ENCODE assay signal across 16 cellular contexts in the genomic region with DNA sequence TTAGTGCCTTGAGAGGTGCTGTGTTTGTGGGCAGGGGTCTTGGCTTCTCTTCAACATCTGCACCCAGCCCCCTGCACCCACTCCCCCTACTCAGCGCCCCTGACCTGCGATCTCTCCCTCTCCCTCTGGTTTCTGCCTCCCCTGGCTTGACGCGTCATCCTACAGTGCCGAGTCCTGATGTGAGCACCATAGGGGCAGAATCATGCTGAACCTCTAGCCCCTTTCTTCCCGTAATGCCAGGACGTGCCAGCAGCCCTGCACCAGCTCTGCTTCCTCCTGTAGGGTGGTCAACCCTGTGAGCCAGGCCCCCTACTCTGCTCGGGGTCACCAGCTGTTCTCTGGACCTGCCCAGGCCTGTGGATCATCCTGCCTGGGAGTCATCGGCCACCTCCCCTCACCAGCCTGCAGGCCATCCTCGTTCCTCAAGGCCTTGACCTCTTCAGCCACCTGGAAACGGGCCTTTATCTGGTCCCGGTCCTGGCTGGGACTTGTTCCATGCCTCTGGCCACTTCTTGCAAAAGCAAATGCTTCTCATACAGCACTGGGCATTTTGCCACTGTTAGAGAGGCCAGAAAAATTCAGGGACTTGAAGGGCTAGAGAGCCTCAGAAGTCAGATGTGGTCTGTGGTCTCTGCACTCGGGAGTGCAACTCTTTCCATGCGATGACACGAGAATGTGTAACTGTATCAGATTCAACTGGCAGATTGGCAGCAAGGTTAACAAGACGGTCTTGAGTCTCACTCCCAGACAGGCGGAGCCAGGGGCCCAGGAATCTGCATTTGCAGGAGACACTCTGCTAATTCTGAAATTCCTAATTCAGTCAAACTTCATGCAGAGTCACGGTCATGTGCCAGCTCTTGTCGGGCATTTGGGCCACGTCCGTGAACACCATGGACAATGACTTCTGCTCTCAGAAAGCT. TPM values are rescaled to one million over a fixed set of nuclear protein-coding genes. Genes with fewer than 3 reads are reported as not detected.
DNase-seq lines count a peak whose midpoint lies in the region; ATAC-seq, FAIRE-seq and TF ChIP-seq lines count a peak whose summit lies in the region.
"Had no signal": no experiment of that assay in that cellular context is flagged by ENCODE, and none has a peak within 500 bp of the region (broad histone marks: within the 10 kb centered on the region; RNA-seq: fewer than 3 reads in every experiment).

No MANE protein-coding gene starts in this region.

- in situ Hi-C loops in GM13976 (cut with MboI; ENCODE audit: low sequenced_read_pairs, unreplicated experiment), result no loop called here

- no peak overlapping the region for H3K18ac ChIP-seq in mesendoderm (ENCODE audit: low read length)

- no peaks in the 10 kb centered on the region for H3K9me3 ChIP-seq in astrocyte (ENCODE audit: insufficient read depth, low read depth, low read length)
- no peaks in the 10 kb centered on the region for H3K9me3 ChIP-seq in psoas muscle
- H3K9me3 ChIP-seq: BLaER1, body of pancreas had no signal

- no peaks in the 10 kb centered on the region for H3K36me3 ChIP-seq in astrocyte (ENCODE audit: insufficient read depth, low read length)
- H3K36me3 ChIP-seq in psoas muscle (ENCODE audit: insufficient read depth in 1 of 2, low read depth in 1 of 2), result no peaks in the 10 kb centered on the region
- no peaks in the 10 kb centered on the region for H3K36me3 ChIP-seq in mesendoderm (ENCODE audit: control insufficient read depth, insufficient read depth, low read length)
- H3K36me3 ChIP-seq: BLaER1 had no signal

- H3K23ac ChIP-seq in mesendoderm (ENCODE audit: low read length), result no peak overlapping the region

- H3K4me3 ChIP-seq in astrocyte (ENCODE audit: insufficient read depth, low read depth, low read length), result no peak overlapping the region
- no peak overlapping the region for H3K4me3 ChIP-seq in psoas muscle
- H3K4me3 ChIP-seq in mesendoderm (ENCODE audit: low read length), result no peak overlapping the region
- H3K4me3 ChIP-seq: BLaER1, body of pancreas had no signal

- no peak overlapping the region for H4K5ac ChIP-seq in mesendoderm (ENCODE audit: low read length)

- WGBS in psoas muscle, 3 donors, result 45 to 58% (median 53%) methylated on average over 21 of the region's 21 CpGs
- no CpG with 5 or more reads among the region's 21 CpGs for WGBS in mesendoderm (ENCODE audit: extremely low coverage, insufficient coverage, low lambda C conversion rate)

- ATAC-seq in left cardiac atrium (peak; percentile 41 to 69), psoas muscle (peak; percentile 48 to 69 (median 61))
- ATAC-seq: activated T-cell treated with anti-CD3 and anti-CD28 coated beads, Interleukin-2, amount 50 U/mL, for 72 hours; body of pancreas had no signal

- H3K9me3 Mint-ChIP-seq in astrocyte (ENCODE audit: unreplicated experiment), result peaks cover under 1% of the 10 kb centered on the region
- H3K9me3 Mint-ChIP-seq: activated T-cell treated with anti-CD3 and anti-CD28 coated beads, Interleukin-2, amount 50 U/mL, for 72 hours had no signal

- H3K79me2 ChIP-seq in astrocyte (ENCODE audit: insufficient read depth, low read length) (no peaks in the 10 kb centered on the region), mesendoderm (ENCODE audit: control insufficient read depth, insufficient read depth, low read length) (no peaks in the 10 kb centered on the region)

- H4K20me1 ChIP-seq in astrocyte (ENCODE audit: insufficient read depth, low read length), result no peaks in the 10 kb centered on the region
- H4K20me1 ChIP-seq: BLaER1 had no signal

- no peaks in the 10 kb centered on the region for H3K36me3 Mint-ChIP-seq in astrocyte (ENCODE audit: low read depth, unreplicated experiment)

- H3K27ac Mint-ChIP-seq in astrocyte (ENCODE audit: unreplicated experiment), result no peak overlapping the region
- H3K27ac Mint-ChIP-seq: activated T-cell treated with anti-CD3 and anti-CD28 coated beads, Interleukin-2, amount 50 U/mL, for 72 hours had no signal

- H3K27me3 ChIP-seq in astrocyte (ENCODE audit: insufficient read depth, low read length) (peaks cover 5% of the 10 kb centered on the region), psoas muscle (ENCODE audit: insufficient read depth in 3 of 3, low read length in 2 of 3) (no peaks in the 10 kb centered on the region), mesendoderm (ENCODE audit: insufficient read depth, low read length, poor library complexity) (no peaks in the 10 kb centered on the region)
- H3K27me3 ChIP-seq: BLaER1, body of pancreas had no signal

- H2AFZ ChIP-seq in astrocyte (ENCODE audit: low read depth, low read length), result no peak overlapping the region

- no peak overlapping the region for H2AK5ac ChIP-seq in mesendoderm (ENCODE audit: low read length)

- no peak overlapping the region for H3K4ac ChIP-seq in mesendoderm (ENCODE audit: low read depth, low read length)

- H2BK15ac ChIP-seq in mesendoderm (replicated peaks; ENCODE audit: low read depth), result no peak overlapping the region

- H3K4me1 ChIP-seq in astrocyte (ENCODE audit: insufficient read depth, low read length) (no peaks in the 10 kb centered on the region), psoas muscle (peaks cover 47% of the 10 kb centered on the region), mesendoderm (ENCODE audit: control insufficient read depth, low read depth, low read length) (no peaks in the 10 kb centered on the region)
- H3K4me1 ChIP-seq: body of pancreas had no signal

- H3K79me1 ChIP-seq in mesendoderm (ENCODE audit: low read length), result no peaks in the 10 kb centered on the region

- no peak overlapping the region for H4K8ac ChIP-seq in mesendoderm (ENCODE audit: low read depth, low read length)

- H3K27ac ChIP-seq in astrocyte (ENCODE audit: low read depth, low read length) (no peak overlapping the region), psoas muscle (peak overlapping the region; percentile 69), mesendoderm (ENCODE audit: low read depth, low read length) (no peak overlapping the region)
- H3K27ac ChIP-seq: BLaER1, body of pancreas, epithelial cell of prostate had no signal

- no peak overlapping the region for H2BK120ac ChIP-seq in mesendoderm (ENCODE audit: low read depth, low read length)

- no peak overlapping the region for H3K4me3 Mint-ChIP-seq in astrocyte (ENCODE audit: unreplicated experiment)
- H3K4me3 Mint-ChIP-seq: activated T-cell treated with anti-CD3 and anti-CD28 coated beads, Interleukin-2, amount 50 U/mL, for 72 hours had no signal

- H3K4me1 Mint-ChIP-seq in astrocyte (ENCODE audit: low read depth, unreplicated experiment), result peaks cover 8% of the 10 kb centered on the region

- intact Hi-C loops in left cardiac atrium (cut with DNase I) (no loop called here), psoas muscle (cut with DNase I) (loop anchor here (5.0 kb wide), 1 partner anchor 112 kb away; no protein-coding TSS in a partner anchor)

- no peak overlapping the region for H3K56ac ChIP-seq in mesendoderm (ENCODE audit: low read length)

- H3K4me2 ChIP-seq in astrocyte (ENCODE audit: low read length) (no peak overlapping the region), mesendoderm (ENCODE audit: low read length) (no peak overlapping the region)
- H3K4me2 ChIP-seq: BLaER1 had no signal

- TF ChIP-seq CTCF in astrocyte (IDR thresholded peaks at IDR 0.05; ENCODE audit: insufficient read depth, low read depth, low read length) (no peak), psoas muscle (IDR thresholded peaks at IDR 0.05) (no peak), GM13976 (IDR thresholded peaks at IDR 0.05; ENCODE audit: borderline replicate concordance, control extremely low read depth, extremely low read depth, insufficient read depth, missing control alignments) (no peak), D721Med (IDR thresholded peaks at IDR 0.05; ENCODE audit: insufficient read depth, missing control alignments) (no peak)

- H3K27me3 Mint-ChIP-seq in astrocyte (ENCODE audit: low read depth, unreplicated experiment), result peaks cover 51% of the 10 kb centered on the region

- H2BK5ac ChIP-seq in mesendoderm (ENCODE audit: low read length), result no peak overlapping the region

- DNase-seq in Ammon's horn (ENCODE audit: low spot score) (peak; percentile 35), astrocyte (ENCODE audit: low read depth) (peak; percentile 57), left cardiac atrium (no peak), psoas muscle (peak in 1 of 2 donors; percentile 76), GM13976 (ENCODE audit: low spot score) (no peak), D721Med (ENCODE audit: insufficient read length, low spot score) (no peak), ecto neural progenitor cell (ENCODE audit: low spot score) (no peak), mesendoderm (no peak)
- DNase-seq: activated CD4-positive, CD25-positive, alpha-beta regulatory T cell treated with anti-CD3 and anti-CD28 coated beads, Interleukin-2, amount 50 U/mL, for 72 hours; activated T-cell treated with anti-CD3 and anti-CD28 coated beads, Interleukin-2, amount 50 U/mL, for 72 hours; body of pancreas; NCI-H2029 treated with DMSO at 0.1 percent for 48 hours had no signal

- no peak overlapping the region for H3K9ac ChIP-seq in astrocyte (ENCODE audit: low read length)
- no peak overlapping the region for H3K9ac ChIP-seq in mesendoderm (ENCODE audit: low read length)
- H3K9ac ChIP-seq: BLaER1 had no signal

- FAIRE-seq in astrocyte (lab: Jason Lieb, UNC) (no peak), D721Med (lab: Jason Lieb, UNC) (no peak)
- FAIRE-seq: GM18507, islet of Langerhans had no signal

RNA-seq across cellular contexts. Expression of a gene that starts 16.7 kb away (rescaled TPM):
- total RNA-seq in astrocyte, result 0.29 and 0.34 TPM in 2 replicates
- total RNA-seq in left cardiac atrium, result 10 to 100 TPM; 23.8 to 32.4 TPM
- 10 to 100 TPM; 13.2 to 64.0 (median 33.0) TPM for total RNA-seq in psoas muscle
- polyA plus RNA-seq in psoas muscle, result 10 to 100 TPM; 13.4 to 77.6 (median 44.0) TPM
- polyA plus RNA-seq in mesendoderm (2013, experiment 1 of 2), result 1.6 TPM
- polyA plus RNA-seq in mesendoderm (2013, experiment 2 of 2), result 1.6 TPM

RNA-seq across cellular contexts. Expression of a gene that starts 20.8 kb away (rescaled TPM):
- not detected in 2 replicates for total RNA-seq in astrocyte
- total RNA-seq in left cardiac atrium, result not detected
- not detected for total RNA-seq in psoas muscle
- not detected for polyA plus RNA-seq in psoas muscle
- polyA plus RNA-seq in mesendoderm (2013, experiment 1 of 2), result 0.37 TPM
- polyA plus RNA-seq in mesendoderm (2013, experiment 2 of 2), result 0.48 TPM
- total RNA-seq: activated T-cell treated with anti-CD3 and anti-CD28 coated beads, Interleukin-2, amount 50 U/mL, for 72 hours; body of pancreas had no signal

Comparison
In these comparisons a context has a peak if more than half of its experiments do, and no peak if none do; other contexts are left out.
1. DNase-seq: peak in Ammon's horn (single experiment) and astrocyte (single experiment); none in left cardiac atrium (single experiment), GM13976 (single experiment), D721Med (single experiment), ecto neural progenitor cell (single experiment) and mesendoderm (single experiment).
2. RNA of a gene that starts 16.7 kb away (total RNA-seq): 13.2 to 64.0 TPM in psoas muscle and 23.8 to 32.4 TPM in left cardiac atrium; 0.29 to 0.34 TPM in astrocyte; every median in the first group is over 10 times any median in the second.
3. intact Hi-C loops: an anchor here in psoas muscle (5.0 kb wide); none called in left cardiac atrium.